In genomic region chr6:19838442-19839236, GRCh38 we compare ENCODE assay signal across 8 cellular contexts. TPM values are rescaled to one million over a fixed set of nuclear protein-coding genes. Genes with fewer than 3 reads are reported as not detected.
A peak's percentile ranks its signal among the peaks of the same experiment; 100 is the strongest.
DNase-seq lines count a peak whose midpoint lies in the region; ATAC-seq and TF ChIP-seq lines count a peak whose summit lies in the region.

No MANE protein-coding gene starts in this region.

- WGBS in gastroesophageal sphincter (ENCODE audit: low coverage in 1 of 2), 2 donors, result 0 to 7% methylated on average over 3 to 4 of the region's 63 CpGs

- no peaks in the 10 kb centered on the region for H3K9me3 ChIP-seq in AG04450 (ENCODE audit: control insufficient read depth, insufficient read depth, low read length)
- H3K9me3 ChIP-seq in RWPE2 (ENCODE audit: severe bottlenecking), result peaks cover 1% of the 10 kb centered on the region
- H3K9me3 ChIP-seq in gastroesophageal sphincter, result no peaks in the 10 kb centered on the region
- H3K9me3 ChIP-seq in parathyroid adenoma (ENCODE audit: control insufficient read depth, low read length), result no peaks in the 10 kb centered on the region

- H3K4me2 ChIP-seq in parathyroid adenoma (ENCODE audit: low read length), result peak overlapping the region; percentile 63

- H3K27ac ChIP-seq in AG04450 (ENCODE audit: low read depth, low read length), result no peak overlapping the region
- no peak overlapping the region for H3K27ac ChIP-seq in RWPE2 (ENCODE audit: poor library complexity, severe bottlenecking)
- peak overlapping the region; percentile 95 to 97 (median 96) for H3K27ac ChIP-seq in gastroesophageal sphincter
- H3K27ac ChIP-seq in parathyroid adenoma, result no peak overlapping the region

- ATAC-seq in RWPE2 (ENCODE audit: low read depth), result peak; percentile 70
- no peak for ATAC-seq in gastroesophageal sphincter
- no peak for ATAC-seq in HG02970 (IDR thresholded peaks at IDR 0.05; ENCODE audit: low FRiP score, unreplicated experiment)

- H2AFZ ChIP-seq in parathyroid adenoma, result peak overlapping the region; percentile 36

- CTCF ChIA-PET in AG04450 (lab: Charles Lee), result interaction anchor here (0.6 to 2.5 kb wide), 4 partner anchors 9 to 26 kb away, joined by 3 to 15 read pairs (median 4); no protein-coding TSS in a partner anchor

- H3K4me3 ChIP-seq in AG04450 (ENCODE audit: low read depth, low read length) (peak overlapping the region; percentile 68), H7 (ENCODE audit: insufficient read depth, low read depth, low read length) (peak overlapping the region; percentile 66), RWPE2 (ENCODE audit: severe bottlenecking) (peak overlapping the region; percentile 11), gastroesophageal sphincter (peak overlapping the region; percentile 87 to 94), parathyroid adenoma (ENCODE audit: low read depth, low read length) (peak overlapping the region; percentile 44)

- TF ChIP-seq POLR2A in gastroesophageal sphincter (IDR thresholded peaks at IDR 0.05), result peak; percentile 27 to 34

- H3K36me3 ChIP-seq in H7 (replicated peaks; ENCODE audit: control insufficient read depth, insufficient read depth, low read length) (no peaks in the 10 kb centered on the region), RWPE2 (ENCODE audit: low read depth) (no peaks in the 10 kb centered on the region), gastroesophageal sphincter (no peaks in the 10 kb centered on the region), parathyroid adenoma (ENCODE audit: control insufficient read depth, insufficient read depth, low read length) (no peaks in the 10 kb centered on the region)

- TF ChIP-seq CTCF in AG04450 (IDR thresholded peaks at IDR 0.05; ENCODE audit: low read depth, low read length) (no peak), RWPE2 (IDR thresholded peaks at IDR 0.05; ENCODE audit: poor library complexity, severe bottlenecking) (no peak), gastroesophageal sphincter (IDR thresholded peaks at IDR 0.05) (no peak), parathyroid adenoma (IDR thresholded peaks at IDR 0.05) (no peak)

- POLR2A ChIA-PET in AG04450 (lab: Yijun Ruan, JAX), result interaction anchor here (0.8 to 2.9 kb wide), 5 partner anchors 9 to 119 kb away, joined by 4 to 93 read pairs (median 11); no protein-coding TSS in a partner anchor

- no peak for TF ChIP-seq EP300 in gastroesophageal sphincter (IDR thresholded peaks at IDR 0.05)

- no peaks in the 10 kb centered on the region for H3K79me2 ChIP-seq in parathyroid adenoma

- H3K9ac ChIP-seq in parathyroid adenoma, result no peak overlapping the region

- H3K27me3 ChIP-seq in AG04450 (ENCODE audit: control insufficient read depth, insufficient read depth, low read length) (no peaks in the 10 kb centered on the region), H7 (ENCODE audit: control insufficient read depth, insufficient read depth, low read length) (peaks cover 17% of the 10 kb centered on the region), RWPE2 (ENCODE audit: insufficient read depth, poor library complexity, severe bottlenecking) (peaks cover 91% of the 10 kb centered on the region), gastroesophageal sphincter (peaks cover 10% of the 10 kb centered on the region), parathyroid adenoma (ENCODE audit: control insufficient read depth, insufficient read depth, low read length) (no peaks in the 10 kb centered on the region)

- no peak for DNase-seq in AG04450 (ENCODE audit: low read depth, low spot score)
- peak; percentile 72 for DNase-seq in H7
- DNase-seq in RWPE2 (ENCODE audit: low spot score), result no peak
- no peak for DNase-seq in NOMO-1 treated with DMSO at 0.1 percent for 48 hours (lab: John Stamatoyannopoulos, UW; ENCODE audit: unreplicated experiment)
- DNase-seq in Kasumi-1 (lab: John Stamatoyannopoulos, UW), result no peak

- H3K4me1 ChIP-seq in RWPE2 (ENCODE audit: insufficient read depth, poor library complexity, severe bottlenecking) (no peaks in the 10 kb centered on the region), gastroesophageal sphincter (peaks cover 0 to 49% (median 0%) of the 10 kb centered on the region in 3 donors), parathyroid adenoma (no peaks in the 10 kb centered on the region)

RNA-seq across cellular contexts. Expression of gene ID4, which starts 1.5 kb away (rescaled TPM):
- 0.32 and 0.55 TPM in 2 replicates for polyA plus RNA-seq in AG04450 (2011; rRNA removed)
- 0.14 and 0.35 TPM in 2 replicates for polyA minus RNA-seq in AG04450 (2011; rRNA and poly(A)+ RNA removed)
- 3.4 and 3.5 TPM in 2 replicates for total RNA-seq in H7 (2014; rRNA removed; shearing (Covaris generic))
- 100 to 1,000 TPM in 1 of 4 donors, 10 to 100 TPM in 3; 51.3 to 137 (median 63.6) TPM for total RNA-seq in gastroesophageal sphincter

Comparison
In these comparisons a context has a peak if more than half of its experiments do, and no peak if none do; other contexts are left out.
1. H3K27ac ChIP-seq: peak in gastroesophageal sphincter (4 of 4); none in AG04450 (single experiment), RWPE2 (single experiment) and parathyroid adenoma (single experiment).
2. H3K4me3 ChIP-seq: peak in every context shown above with its lines; median percentile 90 in gastroesophageal sphincter; 68 in AG04450; 66 in H7; 44 in parathyroid adenoma; 11 in RWPE2.
3. RNA of gene ID4, which starts 1.5 kb away (total RNA-seq): 51.3 to 137 TPM in gastroesophageal sphincter; 3.4 to 3.5 TPM in H7; every median in the first group is over 10 times any median in the second.